ENCODE assay signal across 8 cellular contexts in genomic region chr17:45394913-45395568, GRCh38. TPM values are rescaled to one million over a fixed set of nuclear protein-coding genes. Genes with fewer than 3 reads are reported as not detected.
DNase-seq lines count a peak whose midpoint lies in the region; ATAC-seq, FAIRE-seq and TF ChIP-seq lines count a peak whose summit lies in the region.

No MANE protein-coding gene starts in this region.

- H3K9me1 ChIP-seq in IMR-90 (ENCODE audit: insufficient read depth, low read length) (no peaks in the 10 kb centered on the region), K562 (ENCODE audit: control insufficient read depth, insufficient read depth, low read length) (no peaks in the 10 kb centered on the region)

- intact Hi-C loops in IMR-90 (cut with micrococcal nuclease): loop anchor here (1.0 to 2.0 kb wide), 2 partner anchors 30 to 438 kb away; no protein-coding TSS in a partner anchor
- intact Hi-C loops in K562 (cut with micrococcal nuclease): loop anchor here (2.0 to 10.0 kb wide), 2 partner anchors 34 to 460 kb away; no protein-coding TSS in a partner anchor
- intact Hi-C loops in sciatic nerve (cut with DNase I): no loop called here

- TF ChIP-seq EP300 in K562 (IDR thresholded peaks at IDR 0.05; ENCODE audit: low read length): peak; percentile 87

- H3K79me2 ChIP-seq in K562 (ENCODE audit: control insufficient read depth, insufficient read depth, low read length): no peaks in the 10 kb centered on the region

- H2BK5ac ChIP-seq in IMR-90 (ENCODE audit: low read depth, low read length, poor library complexity, severe bottlenecking): peak overlapping the region; percentile 19

- H3K56ac ChIP-seq in IMR-90 (ENCODE audit: extremely low read depth, insufficient read depth, low read length): peak overlapping the region; percentile 26; the same call in 1 of the 2 replicates

- H3K27ac ChIP-seq in IMR-90 (ENCODE audit: insufficient read depth, low read length) (no peak overlapping the region; the same call in 1 of the 2 replicates), RWPE2 (ENCODE audit: poor library complexity, severe bottlenecking) (no peak overlapping the region), K562 (ENCODE audit: extremely low read depth, low read depth, low read length) (peak overlapping the region; percentile 61)

- FAIRE-seq in D721Med (lab: Jason Lieb, UNC) (no peak), K562 (lab: Jason Lieb, UNC) (peak; percentile 97)

- H3K4me3 ChIP-seq in IMR-90 (ENCODE audit: insufficient read depth, low read depth, low read length) (no peak overlapping the region), RWPE2 (ENCODE audit: severe bottlenecking) (no peak overlapping the region), K562 (no peak overlapping the region)

- H2AK5ac ChIP-seq in IMR-90 (ENCODE audit: low read depth, low read length): peak overlapping the region; percentile 85

- H4K8ac ChIP-seq in IMR-90 (ENCODE audit: low read depth in 2 of 2, low read length in 2 of 2): peak overlapping the region; percentile 77 to 98

- H3K4me2 ChIP-seq in IMR-90 (ENCODE audit: low read depth, low read length) (peak overlapping the region; percentile 43), K562 (ENCODE audit: insufficient read depth, low read length) (peak overlapping the region; percentile 53)

- CTCF ChIA-PET in IMR-90 (lab: Yijun Ruan, JAX): interaction anchor here (0.8 kb wide), 1 partner anchor 31 kb away, joined by 3 read pairs; no protein-coding TSS in a partner anchor
- CTCF ChIA-PET in K562 (lab: Yijun Ruan, JAX; ENCODE audit: low intra/inter-chr PET ratio): interaction anchor here (0.6 to 2.2 kb wide), 5 partner anchors 15 to 437 kb away, joined by 3 to 10 read pairs (median 5); no protein-coding TSS in a partner anchor

- H3K9ac ChIP-seq in IMR-90 (ENCODE audit: low read depth, low read length) (peak overlapping the region; percentile 53), K562 (ENCODE audit: insufficient read depth in 1 of 2, low read depth in 2 of 2, low read length in 2 of 2) (peak overlapping the region; percentile 45 to 72)

- BruUV-seq in IMR-90 (replicated peaks; lab: Mats Ljungman, UMichigan) (no TSS peak), K562 (replicated peaks; lab: Mats Ljungman, UMichigan) (no TSS peak)

- peak; percentile 98 for DNase-seq in D721Med (ENCODE audit: insufficient read length, low spot score)
- peak; percentile 90 for DNase-seq in IMR-90
- no peak for DNase-seq in RWPE2 (ENCODE audit: low spot score)
- DNase-seq in K562 (ENCODE audit: extremely low read depth in 1 of 4, low spot score in 3 of 4): peak; percentile 93 to 95 (median 94)
- DNase-seq in iPS DF 19.7 (ENCODE audit: low read depth, low spot score): peak; percentile 78
- DNase-seq in sciatic nerve (ENCODE audit: low spot score): peak; percentile 82

- H4K5ac ChIP-seq in IMR-90 (ENCODE audit: low read depth, low read length): peak overlapping the region; percentile 85

- H4K20me1 ChIP-seq in IMR-90 (ENCODE audit: insufficient read depth, low read length): no peaks in the 10 kb centered on the region
- H4K20me1 ChIP-seq in K562 (replicated peaks; ENCODE audit: control insufficient read depth, insufficient read depth, low read length): no peaks in the 10 kb centered on the region; the same call in 1 of the 2 replicates

- H2AK9ac ChIP-seq in IMR-90 (replicated peaks; ENCODE audit: low read depth, low read length, poor library complexity): peak overlapping the region; percentile 75

- H4K91ac ChIP-seq in IMR-90 (ENCODE audit: insufficient read depth, low read depth, low read length): peak overlapping the region; percentile 73

- 2% methylated on average over 9 of the region's 30 CpGs; no CpG with 5 or more reads in 1 of the 2 experiments for WGBS in IMR-90 (ENCODE audit: extremely low coverage in 2 of 2, insufficient read length in 1 of 2), 2 experiments
- 17% methylated on average over 27 of the region's 30 CpGs for WGBS in K562 (ENCODE audit: insufficient coverage, low coverage, missing lambda C conversion rate)

- TF ChIP-seq RAD21 in IMR-90 (IDR thresholded peaks at IDR 0.05; ENCODE audit: low read length) (peak; percentile 81), K562 (CRISPR knock-in tag; conservative IDR thresholded peaks at IDR 0.05 in 1 of 2, IDR thresholded peaks at IDR 0.05 in 1 of 2) (peak; percentile 69 to 84)

- peak overlapping the region; percentile 99 for H2AFZ ChIP-seq in IMR-90 (replicated peaks; ENCODE audit: low read length, poor library complexity)
- peak overlapping the region; percentile 82 for H2AFZ ChIP-seq in K562 (ENCODE audit: low read depth, low read length)

- H2BK15ac ChIP-seq in IMR-90 (ENCODE audit: low read depth, low read length): peak overlapping the region; percentile 59; the same call in 2 of the 3 replicates

- peak overlapping the region; percentile 28 for H3K14ac ChIP-seq in IMR-90 (replicated peaks; ENCODE audit: low read depth, low read length)

- dilution Hi-C loops in IMR-90 (cut with HindIII; ENCODE audit: low sequenced_read_pairs, unreplicated experiment): no loop called here

- ATAC-seq in IMR-90 (ENCODE audit: low read depth) (peak; percentile 97), RWPE2 (ENCODE audit: low read depth) (peak; percentile 19; the same call in 2 of the 3 replicates), K562 (peak; percentile 94), sciatic nerve (peak; percentile 85), HG02973 (IDR thresholded peaks at IDR 0.05; ENCODE audit: unreplicated experiment) (no peak), HG02610 (IDR thresholded peaks at IDR 0.05; ENCODE audit: unreplicated experiment) (no peak)

- H2BK20ac ChIP-seq in IMR-90 (ENCODE audit: low read depth, low read length): peak overlapping the region; percentile 82; the same call in 1 of the 2 replicates

- TF ChIP-seq CTCF in D721Med (IDR thresholded peaks at IDR 0.05; ENCODE audit: insufficient read depth, missing control alignments) (peak; percentile 86), IMR-90 (conservative IDR thresholded peaks at IDR 0.05; ENCODE audit: low read depth, low read length) (peak; percentile 89), RWPE2 (IDR thresholded peaks at IDR 0.05; ENCODE audit: poor library complexity, severe bottlenecking) (peak; percentile 74), K562 (IDR thresholded peaks at IDR 0.05 in 2 of 3, conservative IDR thresholded peaks at IDR 0.05 in 1 of 3; ENCODE audit: insufficient read depth in 2 of 3, low read depth in 1 of 3, low read length in 3 of 3) (peak; percentile 87 to 90 (median 88))

- in situ Hi-C loops in IMR-90 (cut with MboI; ENCODE audit: low sequenced_read_pairs) (no loop called here), K562 (cut with MboI) (no loop called here)

- H3K4me1 ChIP-seq in IMR-90 (ENCODE audit: control insufficient read depth, insufficient read depth, low read length): peaks cover 5% of the 10 kb centered on the region
- H3K4me1 ChIP-seq in RWPE2 (ENCODE audit: insufficient read depth, poor library complexity, severe bottlenecking): no peaks in the 10 kb centered on the region
- peaks cover 14 to 29% of the 10 kb centered on the region in 2 experiments; a peak in 4 of 5 replicates for H3K4me1 ChIP-seq in K562 (replicated peaks in 1 of 2; ENCODE audit: control insufficient read depth in 2 of 2, insufficient read depth in 2 of 2, low read length in 2 of 2)

- H3K9me3 ChIP-seq in IMR-90 (ENCODE audit: control insufficient read depth, insufficient read depth, low read length) (no peaks in the 10 kb centered on the region), RWPE2 (ENCODE audit: severe bottlenecking) (no peaks in the 10 kb centered on the region), K562 (replicated peaks; ENCODE audit: control insufficient read depth, insufficient read depth, low read depth, low read length) (no peaks in the 10 kb centered on the region)

- POLR2A ChIA-PET in IMR-90 (lab: Charles Lee; ENCODE audit: unreplicated experiment): no interaction called here
- POLR2A ChIA-PET in K562 (lab: Yijun Ruan, JAX): no interaction called here

- H2BK120ac ChIP-seq in IMR-90 (ENCODE audit: low read depth, low read length): peak overlapping the region; percentile 64

- no peak for TF ChIP-seq POLR2A in IMR-90 (IDR thresholded peaks at IDR 0.05; ENCODE audit: low read depth, low read length)
- no peak for TF ChIP-seq POLR2A in K562 (conservative IDR thresholded peaks at IDR 0.05)

- H3K23ac ChIP-seq in IMR-90 (ENCODE audit: low read depth, low read length): peak overlapping the region; percentile 41; the same call in 1 of the 2 replicates

- H3K79me1 ChIP-seq in IMR-90 (ENCODE audit: low read depth in 1 of 2, low read length in 2 of 2): no peaks in the 10 kb centered on the region

- no peaks in the 10 kb centered on the region for H3K36me3 ChIP-seq in IMR-90 (ENCODE audit: control insufficient read depth, insufficient read depth, low read length)
- peaks cover 16% of the 10 kb centered on the region; the same call in 1 of the 2 replicates for H3K36me3 ChIP-seq in RWPE2 (ENCODE audit: low read depth)
- H3K36me3 ChIP-seq in K562 (ENCODE audit: control insufficient read depth, insufficient read depth, low read length): no peaks in the 10 kb centered on the region

- H3K18ac ChIP-seq in IMR-90 (ENCODE audit: low read depth, low read length): 0 out of 2 replicates have a peak overlapping the region, but pooled peaks have one; percentile 45

- H3K4ac ChIP-seq in IMR-90 (ENCODE audit: low read depth, low read length): peak overlapping the region; percentile 93

- peaks cover 7% of the 10 kb centered on the region; the same call in 1 of the 2 replicates for H3K27me3 ChIP-seq in IMR-90 (ENCODE audit: control insufficient read depth, insufficient read depth, low read length)
- no peaks in the 10 kb centered on the region for H3K27me3 ChIP-seq in RWPE2 (ENCODE audit: insufficient read depth, poor library complexity, severe bottlenecking)
- 0 out of 5 replicates have a peak, but pooled peaks cover 0 to 4% of the 10 kb centered on the region in 2 experiments for H3K27me3 ChIP-seq in K562 (ENCODE audit: control insufficient read depth in 2 of 2, insufficient read depth in 2 of 2, low read length in 2 of 2)

RNA-seq across cellular contexts. Expression of gene ARHGAP27, which starts 37.6 kb away (rescaled TPM):
- total RNA-seq in IMR-90 (2012; rRNA removed): under 0.01 and 0.56 TPM in 2 replicates
- 0.89 and 1.9 TPM in 2 replicates for polyA plus RNA-seq in IMR-90 (2012; rRNA removed)
- 0.37 and 0.67 TPM in 2 replicates for polyA plus RNA-seq in IMR-90 (2012; cell fraction: cytosol; rRNA removed)
- 7.4 and 16.4 TPM in 2 replicates for polyA plus RNA-seq in IMR-90 (2012; cell fraction: nucleus; rRNA removed; ENCODE audit: low replicate concordance)
- total RNA-seq in K562 (2011; cell fraction: chromatin; rRNA removed; ENCODE audit: low replicate concordance): 9.9 and 43.4 TPM in 2 replicates
- total RNA-seq in K562 (2011; cell fraction: nucleolus; rRNA removed): 15.5 and 24.8 TPM in 2 replicates
- total RNA-seq in K562 (2011; cell fraction: nucleoplasm; rRNA removed): 11.3 and 12.3 TPM in 2 replicates
- total RNA-seq in K562 (2014; rRNA removed): 2.7 and 3.4 TPM in 2 replicates
- 0.64 and 1.1 TPM in 2 replicates for total RNA-seq in K562 (2014; rRNA removed; fragmentation: Illumina TruSeq; extraction: Trizol)
- total RNA-seq in K562 (2015; rRNA removed; fragmentation: Illumina TruSeq; extraction: Trizol): 1.2 and 2.1 TPM in 2 replicates
- 3.0 and 3.7 TPM in 2 replicates for total RNA-seq in K562 (2021)
- 4.6 and 6.0 TPM in 2 replicates for polyA plus RNA-seq in K562 (2011; rRNA removed)
- 3.5 and 9.2 TPM in 2 replicates for polyA plus RNA-seq in K562 (2011; cell fraction: cytosol; rRNA removed)
- 43.0 and 76.4 TPM in 2 replicates for polyA plus RNA-seq in K562 (2011; cell fraction: nucleus; rRNA removed)
- 1.8 and 4.2 TPM in 2 replicates for polyA plus RNA-seq in K562 (2012)
- 1.8 and 1.9 TPM in 2 replicates for polyA plus RNA-seq in K562 (2014; fragmentation: Illumina TruSeq; extraction: Trizol)
- under 1 TPM; 0.04 to 0.06 TPM for polyA plus RNA-seq in K562 (2014; fragmentation: Nextera tagmentation; extraction: Ambion mirVana)
- polyA plus RNA-seq in K562 (2014; rRNA removed): 2.9 and 3.8 TPM in 2 replicates
- 2.3 and 2.8 TPM in 2 replicates for polyA minus RNA-seq in K562 (2011; rRNA and poly(A)+ RNA removed)
- polyA minus RNA-seq in K562 (2011; cell fraction: cytosol; rRNA and poly(A)+ RNA removed): 3.5 and 3.8 TPM in 2 replicates
- 10.3 and 16.0 TPM in 2 replicates for polyA minus RNA-seq in K562 (2011; cell fraction: nucleus; rRNA and poly(A)+ RNA removed)
- total RNA-seq in sciatic nerve: 30.6 TPM

Comparison
In these comparisons a context has a peak if more than half of its experiments do, and no peak if none do; other contexts are left out.
1. ATAC-seq: peak in IMR-90 (single experiment), RWPE2 (single experiment), K562 (single experiment) and sciatic nerve (single experiment); none in HG02973 (single experiment) and HG02610 (single experiment).
2. Peak in every context shown above with its lines, with median percentiles within 50 percentile points of each other: CTCF ChIP-seq.